ENCODE assay signal across 8 cellular contexts in genomic region chr17:74873036-74873873, GRCh38. TPM values are rescaled to one million over a fixed set of nuclear protein-coding genes. Genes with fewer than 3 reads are reported as not detected.
DNase-seq lines count a peak whose midpoint lies in the region; ATAC-seq and TF ChIP-seq lines count a peak whose summit lies in the region.

No MANE protein-coding gene starts in this region.

- H3K36me3 ChIP-seq in left lung, result no peaks in the 10 kb centered on the region

- no peak for TF ChIP-seq CTCF in left lung (IDR thresholded peaks at IDR 0.05)

- H3K4me3 ChIP-seq in left lung, result peak overlapping the region; percentile 58

- peak; percentile 100 for DNase-seq in CD1c-positive myeloid dendritic cell (ENCODE audit: extremely low spot score)
- DNase-seq in NCI-H748 treated with DMSO at 0.1 percent for 48 hours (lab: John Stamatoyannopoulos, UW), result peak; percentile 94
- DNase-seq in activated CD4-positive, alpha-beta T cell treated with anti-CD3 and anti-CD28 coated beads, Interleukin-2, amount 50 U/mL, for 4 hours, result peak; percentile 99
- peak; percentile 100 for DNase-seq in dermis blood vessel endothelial cell
- DNase-seq in left lung, result peak; percentile 94 to 99
- peak; percentile 99 for DNase-seq in stimulated activated CD4-positive, alpha-beta T cell treated with anti-CD3 and anti-CD28 coated beads, Interleukin-2, amount 100 ng/mL, for 4 hours (ENCODE audit: low read depth)

- H3K4me1 ChIP-seq in left lung, result peaks cover 4 to 14% of the 10 kb centered on the region in 2 donors

- intact Hi-C loops in left lung (cut with DNase I), result no loop called here

- peak overlapping the region; percentile 81 to 90 for H3K27ac ChIP-seq in left lung

- H3K27me3 ChIP-seq in left lung, result peaks cover 0 to 10% of the 10 kb centered on the region in 2 donors

- H3K9me3 ChIP-seq in left lung, result no peaks in the 10 kb centered on the region

- peak; percentile 84 for ATAC-seq in GM19397 (IDR thresholded peaks at IDR 0.05; ENCODE audit: unreplicated experiment)
- ATAC-seq in HG03565 (IDR thresholded peaks at IDR 0.05; ENCODE audit: unreplicated experiment), result peak; percentile 82
- peak; percentile 93 for ATAC-seq in left lung

RNA-seq across cellular contexts. Expression of gene FDXR, which starts 0.5 kb away (rescaled TPM):
- 36.2 and 59.5 TPM in 2 replicates for total RNA-seq in dermis blood vessel endothelial cell
- total RNA-seq in left lung, result 10 to 100 TPM in 1 of 2 donors, 1 to 10 TPM in 1; 7.7 to 17.2 TPM

RNA-seq across cellular contexts. Expression of gene GRIN2C, which starts 13.6 kb away (rescaled TPM):
- total RNA-seq in dermis blood vessel endothelial cell (0.14 and 0.17 TPM in 2 replicates), left lung (under 1 TPM in 1 of 2 donors, not detected in 1; 0.26 TPM)

RNA-seq across cellular contexts. Expression of gene FADS6, which starts 20.2 kb away (rescaled TPM):
- total RNA-seq in dermis blood vessel endothelial cell (0.05 TPM in 1 of 2 replicates, not detected in the other), left lung (not detected)

RNA-seq across cellular contexts. Expression of gene USH1G, which starts 49.8 kb away (rescaled TPM):
- not detected in 2 replicates for total RNA-seq in dermis blood vessel endothelial cell
- not detected for total RNA-seq in left lung

RNA-seq across cellular contexts. Expression of gene OTOP2, which starts 50.8 kb away (rescaled TPM):
- total RNA-seq in dermis blood vessel endothelial cell (not detected in 2 replicates), left lung (not detected)

Comparison
In these comparisons a context has a peak if more than half of its experiments do, and no peak if none do; other contexts are left out.
1. Peak in every context shown above with its lines: DNase-seq, ATAC-seq, H3K4me3 ChIP-seq and H3K27ac ChIP-seq.